Comparison of ENCODE assay signal across 18 cellular contexts in the genomic region with DNA sequence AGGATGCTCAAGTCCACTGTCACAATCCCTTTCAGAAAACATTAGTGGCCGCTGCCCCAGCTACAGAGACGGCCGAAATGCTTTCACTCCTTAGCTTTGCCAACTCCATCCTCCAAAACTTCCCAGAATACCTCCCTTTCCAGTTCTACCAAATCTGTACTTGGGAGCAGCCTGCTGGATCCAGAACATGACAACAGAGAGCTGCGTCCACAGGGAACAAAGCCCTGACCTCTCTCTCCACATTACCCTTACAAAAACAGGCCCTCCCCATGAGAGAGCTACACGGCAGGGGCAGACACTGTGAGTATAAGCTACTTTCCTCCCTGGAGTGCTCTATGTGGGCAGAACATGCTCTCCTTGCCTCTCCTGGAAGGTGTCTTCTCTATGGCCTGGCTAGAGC. TPM values are rescaled to one million over a fixed set of nuclear protein-coding genes. Genes with fewer than 3 reads are reported as not detected.
DNase-seq lines count a peak whose midpoint lies in the region; ATAC-seq and TF ChIP-seq lines count a peak whose summit lies in the region.
"Had no signal": no experiment of that assay in that cellular context is flagged by ENCODE, and none has a peak within 500 bp of the region (broad histone marks: within the 10 kb centered on the region; RNA-seq: fewer than 3 reads in every experiment).

No MANE protein-coding gene starts in this region.

- intact Hi-C loops in left ventricle myocardium inferior (cut with micrococcal nuclease) (no loop called here), heart right ventricle (cut with DNase I) (loop anchor here in 7 of 10 donors (5.0 to 10.0 kb wide), 4 partner anchors 35 to 287 kb away; partner anchors contain the start of gene TEX264 (in 3 of the 7))

- H3K27ac Mint-ChIP-seq in activated CD4-positive, alpha-beta memory T cell treated with anti-CD3 and anti-CD28 coated beads, Interleukin-2, amount 10 ng/mL, durations not matched to agents 7 days and 5 days, result peak overlapping the region; percentile 61
- H3K27ac Mint-ChIP-seq in mesothelial cell of epicardium, result peak overlapping the region; percentile 24

- no peak overlapping the region for H3K4me3 ChIP-seq in left ventricle myocardium inferior
- no peak overlapping the region for H3K4me3 ChIP-seq in heart right ventricle
- H3K4me3 ChIP-seq in BE2C (ENCODE audit: low read depth, low read length), result no peak overlapping the region
- H3K4me3 ChIP-seq: dorsolateral prefrontal cortex, HAP-1, K562, lower lobe of right lung, SJCRH30, smooth muscle cell, stomach had no signal

- no peaks in the 10 kb centered on the region for H3K9me3 Mint-ChIP-seq in activated CD4-positive, alpha-beta memory T cell treated with anti-CD3 and anti-CD28 coated beads, Interleukin-2, amount 10 ng/mL, durations not matched to agents 7 days and 5 days
- H3K9me3 Mint-ChIP-seq in mesothelial cell of epicardium, result no peaks in the 10 kb centered on the region

- DNase-seq in left ventricle myocardium inferior, result no peak
- no peak for DNase-seq in heart right ventricle
- no peak for DNase-seq in activated CD4-positive, alpha-beta memory T cell treated with anti-CD3 and anti-CD28 coated beads, Interleukin-2, amount 10 ng/mL, durations not matched to agents 7 days and 5 days
- DNase-seq in mesothelial cell of epicardium (ENCODE audit: low spot score in 2 of 2, unreplicated experiment in 2 of 2), result no peak
- no peak for DNase-seq in NCI-H1105 treated with DMSO at 0.1 percent for 48 hours (lab: John Stamatoyannopoulos, UW)
- DNase-seq in BE2C, result no peak
- DNase-seq in NCI-H1694 (lab: John Stamatoyannopoulos, UW), result no peak
- DNase-seq: amniotic stem cell, lower lobe of right lung, NCI-H1417 treated with DMSO at 0.1 percent for 48 hours, nucleus accumbens, SJCRH30, stomach had no signal

- 56 to 58% methylated on average over 5 of the region's 5 CpGs for WGBS in heart right ventricle, 2 donors

- no peak for TF ChIP-seq CTCF in left ventricle myocardium inferior (IDR thresholded peaks at IDR 0.05; ENCODE audit: borderline replicate concordance)
- no peak for TF ChIP-seq CTCF in heart right ventricle (IDR thresholded peaks at IDR 0.05)
- no peak for TF ChIP-seq CTCF in mesothelial cell of epicardium (IDR thresholded peaks at IDR 0.05; ENCODE audit: unreplicated experiment)
- no peak for TF ChIP-seq CTCF in BE2C (IDR thresholded peaks at IDR 0.05; ENCODE audit: low read depth, low read length)

- no peak overlapping the region for H3K4me3 Mint-ChIP-seq in activated CD4-positive, alpha-beta memory T cell treated with anti-CD3 and anti-CD28 coated beads, Interleukin-2, amount 10 ng/mL, durations not matched to agents 7 days and 5 days
- no peak overlapping the region for H3K4me3 Mint-ChIP-seq in mesothelial cell of epicardium

- POLR2A ChIA-PET in activated CD4-positive, alpha-beta memory T cell treated with anti-CD3 and anti-CD28 coated beads, Interleukin-2, amount 10 ng/mL, durations not matched to agents 7 days and 5 days (lab: Charles Lee), result interaction anchor here (2.0 kb wide), 1 partner anchor 12 kb away, joined by 4 read pairs; no protein-coding TSS in a partner anchor

- no peak for ATAC-seq in heart right ventricle
- ATAC-seq in GM19463 (IDR thresholded peaks at IDR 0.05; ENCODE audit: unreplicated experiment), result no peak
- ATAC-seq: K562, lower lobe of right lung had no signal

- H3K27ac ChIP-seq in left ventricle myocardium inferior (replicated peaks) (peak overlapping the region; percentile 52), heart right ventricle (peak overlapping the region in 3 of 10 donors; percentile 8 to 41 (median 11))
- H3K27ac ChIP-seq: lower lobe of right lung, SJCRH30 had no signal

- peaks cover 62% of the 10 kb centered on the region for H3K4me1 ChIP-seq in left ventricle myocardium inferior
- peaks cover 14 to 72% (median 51%) of the 10 kb centered on the region in 9 donors for H3K4me1 ChIP-seq in heart right ventricle
- H3K4me1 ChIP-seq in BE2C, result no peaks in the 10 kb centered on the region
- H3K4me1 ChIP-seq: HAP-1, SJCRH30 had no signal

- H3K4me1 Mint-ChIP-seq in activated CD4-positive, alpha-beta memory T cell treated with anti-CD3 and anti-CD28 coated beads, Interleukin-2, amount 10 ng/mL, durations not matched to agents 7 days and 5 days, result peaks cover 45% of the 10 kb centered on the region
- H3K4me1 Mint-ChIP-seq in mesothelial cell of epicardium, result peaks cover 25% of the 10 kb centered on the region

- peaks cover 66% of the 10 kb centered on the region for H3K36me3 Mint-ChIP-seq in activated CD4-positive, alpha-beta memory T cell treated with anti-CD3 and anti-CD28 coated beads, Interleukin-2, amount 10 ng/mL, durations not matched to agents 7 days and 5 days (ENCODE audit: low read depth)
- H3K36me3 Mint-ChIP-seq in mesothelial cell of epicardium, result peaks cover 33% of the 10 kb centered on the region

- H3K27me3 ChIP-seq in left ventricle myocardium inferior (ENCODE audit: low read depth) (no peaks in the 10 kb centered on the region), heart right ventricle (no peaks in the 10 kb centered on the region), BE2C (no peaks in the 10 kb centered on the region)
- H3K27me3 ChIP-seq: dorsolateral prefrontal cortex, SJCRH30, stomach had no signal

- H3K9me3 ChIP-seq in left ventricle myocardium inferior (replicated peaks) (no peaks in the 10 kb centered on the region), heart right ventricle (no peaks in the 10 kb centered on the region), BE2C (no peaks in the 10 kb centered on the region)
- H3K9me3 ChIP-seq: lower lobe of right lung, SJCRH30, stomach had no signal

- no peaks in the 10 kb centered on the region for H3K27me3 Mint-ChIP-seq in activated CD4-positive, alpha-beta memory T cell treated with anti-CD3 and anti-CD28 coated beads, Interleukin-2, amount 10 ng/mL, durations not matched to agents 7 days and 5 days
- no peaks in the 10 kb centered on the region for H3K27me3 Mint-ChIP-seq in mesothelial cell of epicardium (ENCODE audit: low read depth)

- CTCF ChIA-PET in activated CD4-positive, alpha-beta memory T cell treated with anti-CD3 and anti-CD28 coated beads, Interleukin-2, amount 10 ng/mL, durations not matched to agents 7 days and 5 days (lab: Charles Lee), result no interaction called here

- H3K36me3 ChIP-seq in left ventricle myocardium inferior (peaks cover 78% of the 10 kb centered on the region), heart right ventricle (peaks cover 0 to 100% (median 44%) of the 10 kb centered on the region in 9 donors), BE2C (peaks cover 40% of the 10 kb centered on the region)

RNA-seq across cellular contexts. Expression of gene RBM15B, which starts 6.3 kb away (rescaled TPM):
- total RNA-seq in left ventricle myocardium inferior, result 12.5 TPM
- total RNA-seq in heart right ventricle, result 10 to 100 TPM; 11.3 to 17.1 (median 13.7) TPM
- 10 to 100 TPM in 1 of 2 donors, 1 to 10 TPM in 1; 3.6 to 10.4 TPM for polyA plus RNA-seq in heart right ventricle
- total RNA-seq in activated CD4-positive, alpha-beta memory T cell treated with anti-CD3 and anti-CD28 coated beads, Interleukin-2, amount 10 ng/mL, durations not matched to agents 7 days and 5 days, result 10 to 100 TPM; 24.5 to 25.4 TPM
- 68.3 to 68.8 TPM (median 68.7 TPM) in 3 replicates for total RNA-seq in mesothelial cell of epicardium
- 42.1 TPM for polyA plus RNA-seq in BE2C (2012; ENCODE audit: insufficient read depth, insufficient read length, low read depth)

RNA-seq across cellular contexts. Expression of gene MANF, which starts 12.3 kb away (rescaled TPM):
- total RNA-seq in left ventricle myocardium inferior, result 48.5 TPM
- total RNA-seq in heart right ventricle, result 10 to 100 TPM; 33.8 to 82.3 (median 45.1) TPM
- 100 to 1,000 TPM in 1 of 2 donors, 10 to 100 TPM in 1; 19.1 to 150 TPM for polyA plus RNA-seq in heart right ventricle
- 100 to 1,000 TPM; 143 to 149 TPM for total RNA-seq in activated CD4-positive, alpha-beta memory T cell treated with anti-CD3 and anti-CD28 coated beads, Interleukin-2, amount 10 ng/mL, durations not matched to agents 7 days and 5 days
- total RNA-seq in mesothelial cell of epicardium, result 99.7 to 112 TPM (median 100 TPM) in 3 replicates
- polyA plus RNA-seq in BE2C (2012; ENCODE audit: insufficient read depth, insufficient read length, low read depth), result 114 TPM
